ENCODE assay signal across 15 cellular contexts in genomic region chr18:46010050-46010449, GRCh38. TPM values are rescaled to one million over a fixed set of nuclear protein-coding genes. Genes with fewer than 3 reads are reported as not detected.
DNase-seq lines count a peak whose midpoint lies in the region; ATAC-seq and TF ChIP-seq lines count a peak whose summit lies in the region.
"Had no signal": no experiment of that assay in that cellular context is flagged by ENCODE, and none has a peak within 500 bp of the region (broad histone marks: within the 10 kb centered on the region; RNA-seq: fewer than 3 reads in every experiment).

No MANE protein-coding gene starts in this region.

- H3K4me3 ChIP-seq in OCI-LY3 (ENCODE audit: low read length) = no peak overlapping the region
- no peak overlapping the region for H3K4me3 ChIP-seq in upper lobe of left lung

- H3K36me3 ChIP-seq in OCI-LY3 (replicated peaks; ENCODE audit: low read depth, low read length) (no peaks in the 10 kb centered on the region), upper lobe of left lung (no peaks in the 10 kb centered on the region)

- H3K4me3 Mint-ChIP-seq in stimulated activated memory B cell treated with anti-CD40 and anti-IgM and Interleukin-4, amounts not matched to agents 10 μg/mL and 1 μg/mL and 100 μg/mL, for 72 hours = no peak overlapping the region
- H3K4me3 Mint-ChIP-seq: B cell; CD8-positive, alpha-beta T cell; HFFc6 had no signal

- H3K27me3 Mint-ChIP-seq in stimulated activated memory B cell treated with anti-CD40 and anti-IgM and Interleukin-4, amounts not matched to agents 10 μg/mL and 1 μg/mL and 100 μg/mL, for 72 hours = peaks cover 7% of the 10 kb centered on the region

- no peaks in the 10 kb centered on the region for H3K9me3 ChIP-seq in OCI-LY3 (ENCODE audit: insufficient read depth, low read length)
- H3K9me3 ChIP-seq in upper lobe of left lung = no peaks in the 10 kb centered on the region

- no peaks in the 10 kb centered on the region for H3K36me3 Mint-ChIP-seq in stimulated activated memory B cell treated with anti-CD40 and anti-IgM and Interleukin-4, amounts not matched to agents 10 μg/mL and 1 μg/mL and 100 μg/mL, for 72 hours

- H3K27me3 ChIP-seq in OCI-LY3 (ENCODE audit: low read depth, low read length) (peaks cover 65% of the 10 kb centered on the region), upper lobe of left lung (no peaks in the 10 kb centered on the region)

- DNase-seq in erythroblast (lab: John Stamatoyannopoulos, UW) = peak; percentile 70 to 89
- no peak for DNase-seq in upper lobe of left lung
- DNase-seq in activated gamma-delta T cell treated with Interleukin-2 at 50 U/mL for 16 hours = no peak
- no peak for DNase-seq in GM10266 (ENCODE audit: extremely low spot score)
- DNase-seq: CD8-positive, alpha-beta T cell; COR-L47; DND-41; GDM1; HCEC 1CT; HFFc6 had no signal

- H3K9ac ChIP-seq in OCI-LY3 (ENCODE audit: low read length) = no peak overlapping the region

- peaks cover 20% of the 10 kb centered on the region for H3K4me1 Mint-ChIP-seq in stimulated activated memory B cell treated with anti-CD40 and anti-IgM and Interleukin-4, amounts not matched to agents 10 μg/mL and 1 μg/mL and 100 μg/mL, for 72 hours

- peaks cover 41% of the 10 kb centered on the region for H4K20me1 ChIP-seq in OCI-LY3 (ENCODE audit: insufficient read depth, low read length)

- 95% methylated on average over 4 of the region's 4 CpGs for WGBS in upper lobe of left lung, 2 donors

- TF ChIP-seq POLR2A in erythroblast (IDR thresholded peaks at IDR 0.05; ENCODE audit: low read length) = no peak
- TF ChIP-seq POLR2A in upper lobe of left lung (IDR thresholded peaks at IDR 0.05) = no peak

- H3K27ac Mint-ChIP-seq in stimulated activated memory B cell treated with anti-CD40 and anti-IgM and Interleukin-4, amounts not matched to agents 10 μg/mL and 1 μg/mL and 100 μg/mL, for 72 hours = peak overlapping the region; percentile 36
- H3K27ac Mint-ChIP-seq: B cell; CD8-positive, alpha-beta T cell; HFFc6 had no signal

- H3K4me1 ChIP-seq in OCI-LY3 (ENCODE audit: low read length) (peaks cover 48% of the 10 kb centered on the region), upper lobe of left lung (peaks cover 0 to 9% (median 3%) of the 10 kb centered on the region in 4 donors)

- H3K4me2 ChIP-seq in OCI-LY3 (ENCODE audit: low read length) = peak overlapping the region; percentile 5

- H2AFZ ChIP-seq in OCI-LY3 (ENCODE audit: low read depth, low read length) = no peak overlapping the region

- no peak for ATAC-seq in stimulated activated memory B cell treated with anti-CD40 and anti-IgM and Interleukin-4, amounts not matched to agents 10 μg/mL and 1 μg/mL and 100 μg/mL, for 72 hours
- ATAC-seq in upper lobe of left lung (ENCODE audit: low FRiP score in 2 of 2) = peak in 1 of 2 donors; percentile 21
- no peak for ATAC-seq in HG02973 (IDR thresholded peaks at IDR 0.05; ENCODE audit: unreplicated experiment)
- ATAC-seq: CD8-positive, alpha-beta T cell had no signal

- H3K79me2 ChIP-seq in OCI-LY3 (ENCODE audit: low read length) = no peaks in the 10 kb centered on the region

- no peak for TF ChIP-seq EP300 in upper lobe of left lung (IDR thresholded peaks at IDR 0.05)

- no peak overlapping the region for H3K27ac ChIP-seq in OCI-LY3 (ENCODE audit: low read length)
- H3K27ac ChIP-seq in upper lobe of left lung = peak overlapping the region; percentile 65 to 73 (median 70)
- H3K27ac ChIP-seq: C4-2B had no signal

- no peak for TF ChIP-seq CTCF in OCI-LY3 (IDR thresholded peaks at IDR 0.05; ENCODE audit: low read depth, low read length)
- no peak for TF ChIP-seq CTCF in upper lobe of left lung (IDR thresholded peaks at IDR 0.05)
- TF ChIP-seq CTCF in GM10266 (IDR thresholded peaks at IDR 0.05; ENCODE audit: control insufficient read depth, insufficient read depth, low read depth, missing control alignments) = no peak

- H3K9me3 Mint-ChIP-seq in stimulated activated memory B cell treated with anti-CD40 and anti-IgM and Interleukin-4, amounts not matched to agents 10 μg/mL and 1 μg/mL and 100 μg/mL, for 72 hours = no peaks in the 10 kb centered on the region
- H3K9me3 Mint-ChIP-seq: CD8-positive, alpha-beta T cell; HFFc6 had no signal

RNA-seq across cellular contexts. Expression of gene EPG5, which starts 42.9 kb away (rescaled TPM):
- 100 to 1,000 TPM in 1 of 6 donors, 10 to 100 TPM in 5; 28.6 to 109 (median 39.6) TPM for total RNA-seq in upper lobe of left lung

Comparison
In these comparisons a context has a peak if more than half of its experiments do, and no peak if none do; other contexts are left out.
1. DNase-seq: peak in erythroblast (2 of 2); none in upper lobe of left lung (0 of 2), activated gamma-delta T cell treated with Interleukin-2 at 50 U/mL for 16 hours (single experiment) and GM10266 (single experiment).